22 cellular contexts compared by ENCODE assay signal in genomic region chr11:28962492-28962891, GRCh38.
DNase-seq lines count a peak whose midpoint lies in the region; ATAC-seq and TF ChIP-seq lines count a peak whose summit lies in the region.
"Had no signal": no experiment of that assay in that cellular context is flagged by ENCODE, and none has a peak within 500 bp of the region (broad histone marks: within the 10 kb centered on the region; RNA-seq: fewer than 3 reads in every experiment).

No MANE protein-coding gene starts in this region.

- in situ Hi-C loops in mammary epithelial cell (cut with MboI; ENCODE audit: low sequenced_read_pairs in 2 of 2): no loop called here

- H3K79me2 ChIP-seq in mammary epithelial cell (ENCODE audit: insufficient read depth, low read length): no peaks in the 10 kb centered on the region

- ATAC-seq in SK-N-SH treated with all-trans-retinoic acid at 6 μM for 48 hours: no peak
- ATAC-seq in HG02798 (IDR thresholded peaks at IDR 0.05; ENCODE audit: poor library complexity, unreplicated experiment): no peak
- ATAC-seq: CD8-positive, alpha-beta T cell; Panc1; T-helper 17 cell had no signal

- H3K27me3 Mint-ChIP-seq in MCF 10A (ENCODE audit: insufficient read depth, unreplicated experiment): no peaks in the 10 kb centered on the region
- H3K27me3 Mint-ChIP-seq: IgD-negative memory B cell, T-helper 17 cell had no signal

- H3K27ac Mint-ChIP-seq in MCF 10A (ENCODE audit: low read depth, unreplicated experiment): peak overlapping the region; percentile 46
- H3K27ac Mint-ChIP-seq: CD8-positive, alpha-beta T cell; IgD-negative memory B cell; T-helper 17 cell had no signal

- H3K9ac ChIP-seq in mammary epithelial cell (ENCODE audit: insufficient read depth, low read length): no peak overlapping the region

- H3K27ac ChIP-seq in breast epithelium: no peak overlapping the region
- H3K27ac ChIP-seq in mammary epithelial cell (ENCODE audit: insufficient read depth, low read depth, low read length): peak overlapping the region; percentile 61
- H3K27ac ChIP-seq: HL-60, SJSA1 had no signal

- no peaks in the 10 kb centered on the region for H3K27me3 ChIP-seq in breast epithelium
- H3K27me3 ChIP-seq in mammary epithelial cell (ENCODE audit: insufficient read depth, low read length): no peaks in the 10 kb centered on the region
- H3K27me3 ChIP-seq: SJSA1 had no signal

- no peaks in the 10 kb centered on the region for H3K36me3 Mint-ChIP-seq in MCF 10A (ENCODE audit: insufficient read depth, unreplicated experiment)
- H3K36me3 Mint-ChIP-seq: CD8-positive, alpha-beta T cell; IgD-negative memory B cell had no signal

- peaks cover 26% of the 10 kb centered on the region for H3K4me1 Mint-ChIP-seq in MCF 10A (ENCODE audit: insufficient read depth, unreplicated experiment)
- H3K4me1 Mint-ChIP-seq: IgD-negative memory B cell, T-helper 17 cell had no signal

- H3K4me3 ChIP-seq in breast epithelium (no peak overlapping the region), mammary epithelial cell (replicated peaks in 1 of 3; ENCODE audit: insufficient read depth in 1 of 3, low read depth in 2 of 3, low read length in 3 of 3) (no peak overlapping the region)
- H3K4me3 ChIP-seq: SJSA1 had no signal

- CTCF ChIA-PET in MCF 10A (lab: Yijun Ruan, JAX): no interaction called here
- CTCF ChIA-PET in mammary epithelial cell (lab: Charles Lee; ENCODE audit: low non-redundant PET): interaction anchor here (0.7 to 0.9 kb wide), 2 partner anchors 197 to 1245 kb away, joined by 4 to 6 read pairs; no protein-coding TSS in a partner anchor

- H2AFZ ChIP-seq in mammary epithelial cell (ENCODE audit: low read depth, low read length): peak overlapping the region; percentile 29

- dilution Hi-C loops in mammary epithelial cell (cut with HindIII; ENCODE audit: low sequenced_read_pairs): no loop called here

- TF ChIP-seq CTCF in MCF 10A (IDR thresholded peaks at IDR 0.05; ENCODE audit: unreplicated experiment) (no peak), breast epithelium (IDR thresholded peaks at IDR 0.05) (no peak), mammary epithelial cell (conservative IDR thresholded peaks at IDR 0.05 in 1 of 2, IDR thresholded peaks at IDR 0.05 in 1 of 2; ENCODE audit: extremely low read depth in 1 of 2, insufficient read depth in 1 of 2, low read depth in 1 of 2, low read length in 2 of 2) (no peak)

- no peak overlapping the region for H3K4me3 Mint-ChIP-seq in MCF 10A (ENCODE audit: unreplicated experiment)
- H3K4me3 Mint-ChIP-seq: CD8-positive, alpha-beta T cell; IgD-negative memory B cell; T-helper 17 cell had no signal

- H3K9me3 ChIP-seq in breast epithelium (no peaks in the 10 kb centered on the region), mammary epithelial cell (replicated peaks; ENCODE audit: insufficient read depth, low read length) (no peaks in the 10 kb centered on the region)
- H3K9me3 ChIP-seq: SJSA1 had no signal

- no peaks in the 10 kb centered on the region for H3K36me3 ChIP-seq in breast epithelium
- H3K36me3 ChIP-seq in mammary epithelial cell (ENCODE audit: insufficient read depth, low read length): no peaks in the 10 kb centered on the region
- H3K36me3 ChIP-seq: SJSA1 had no signal

- intact Hi-C loops in MCF 10A (cut with micrococcal nuclease): no loop called here
- intact Hi-C loops in breast epithelium (cut with DNase I; ENCODE audit: low total_unique reads): no loop called here
- intact Hi-C loops in mammary epithelial cell (cut with micrococcal nuclease): no loop called here

- H4K20me1 ChIP-seq in mammary epithelial cell (ENCODE audit: insufficient read depth, low read length): no peaks in the 10 kb centered on the region

- H3K4me2 ChIP-seq in mammary epithelial cell (ENCODE audit: insufficient read depth, low read depth, low read length): peak overlapping the region; percentile 52

- H3K9me3 Mint-ChIP-seq in MCF 10A (ENCODE audit: unreplicated experiment): no peaks in the 10 kb centered on the region

- DNase-seq in MCF 10A (ENCODE audit: unreplicated experiment) (no peak), breast epithelium (ENCODE audit: low spot score in 2 of 2) (no peak), NCI-H69 (lab: John Stamatoyannopoulos, UW) (peak; percentile 18), mammary epithelial cell (peak; percentile 78), SHP77 treated with DMSO at 0.1 percent for 48 hours (lab: John Stamatoyannopoulos, UW) (no peak)
- DNase-seq in activated effector memory CD4-positive, alpha-beta T cell treated with anti-CD3 and anti-CD28 coated beads, Interleukin-2, amount 50 U/mL, for 16 hours: no peak
- DNase-seq: 8988T; AML-193; C1 segment of cervical spinal cord; CD8-positive, alpha-beta T cell; GF-D8; NCI-H1694; NCI-H2081 treated with DMSO at 0.1 percent for 48 hours; NCI-H446; NK-92 treated with Interleukin-12 subunit alpha and Interleukin-12 subunit beta, amount 100 ng/mL, for 24 hours; T-helper 17 cell had no signal

- H3K4me1 ChIP-seq in breast epithelium: no peaks in the 10 kb centered on the region
- H3K4me1 ChIP-seq in mammary epithelial cell (ENCODE audit: insufficient read depth, low read length): peaks cover 13% of the 10 kb centered on the region

- no TSS peak for BruUV-seq in MCF 10A (replicated peaks; lab: Mats Ljungman, UMichigan)
- no TSS peak for BruUV-seq in mammary epithelial cell (replicated peaks; lab: Mats Ljungman, UMichigan)

- POLR2A ChIA-PET in MCF 10A (lab: Yijun Ruan, JAX): interaction anchor here (0.7 to 0.8 kb wide), 3 partner anchors 94 to 845 kb away, joined by 3 to 4 read pairs (median 3); no protein-coding TSS in a partner anchor

- TF ChIP-seq POLR2A in breast epithelium (IDR thresholded peaks at IDR 0.05): no peak

- WGBS in mammary epithelial cell (ENCODE audit: low coverage, missing lambda C conversion rate): 4% methylated on average over 5 of the region's 5 CpGs

TF ChIP-seq in SK-N-SH treated with all-trans-retinoic acid at 6 μM for 48 hours, 23 proteins besides CTCF, POLR2A, EP300 and RAD21:
- TF ChIP-seq ZFP3 (CRISPR knock-in tag; IDR thresholded peaks at IDR 0.05): no peak
- no peak for TF ChIP-seq OSR1 (CRISPR knock-in tag; IDR thresholded peaks at IDR 0.05)
- TF ChIP-seq ZNF565 (CRISPR knock-in tag; conservative IDR thresholded peaks at IDR 0.05; ENCODE audit: low read depth): no peak
- TF ChIP-seq ISL1 (CRISPR knock-in tag; IDR thresholded peaks at IDR 0.05): no peak
- no peak for TF ChIP-seq ZFP30 (CRISPR knock-in tag; IDR thresholded peaks at IDR 0.05)
- no peak for TF ChIP-seq TOX (CRISPR knock-in tag; IDR thresholded peaks at IDR 0.05; ENCODE audit: borderline replicate concordance)
- TF ChIP-seq TCF4 (CRISPR knock-in tag; IDR thresholded peaks at IDR 0.05; ENCODE audit: borderline replicate concordance): no peak
- no peak for TF ChIP-seq PPARA (CRISPR knock-in tag; IDR thresholded peaks at IDR 0.05; ENCODE audit: borderline replicate concordance)
- no peak for TF ChIP-seq SNAI2 (CRISPR knock-in tag; IDR thresholded peaks at IDR 0.05)
- no peak for TF ChIP-seq ZNF70 (CRISPR knock-in tag; IDR thresholded peaks at IDR 0.05)

Comparison
In these comparisons a context has a peak if more than half of its experiments do, and no peak if none do; other contexts are left out.
1. DNase-seq: peak in NCI-H69 (single experiment) and mammary epithelial cell (single experiment); none in MCF 10A (single experiment), breast epithelium (0 of 2), SHP77 treated with DMSO at 0.1 percent for 48 hours (single experiment) and activated effector memory CD4-positive, alpha-beta T cell treated with anti-CD3 and anti-CD28 coated beads, Interleukin-2, amount 50 U/mL, for 16 hours (single experiment).